ENCODE assay signal across 16 cellular contexts in genomic region chr7:156219307-156220077, GRCh38.
"Had no signal": no experiment of that assay in that cellular context is flagged by ENCODE, and none has a peak within 500 bp of the region (broad histone marks: within the 10 kb centered on the region; RNA-seq: fewer than 3 reads in every experiment).

No MANE protein-coding gene starts in this region.

- H3K4me1 ChIP-seq: adrenal gland, breast epithelium, esophagus squamous epithelium, stomach had no signal

- H3K4me3 ChIP-seq: adrenal gland, breast epithelium, esophagus squamous epithelium, lung, stomach had no signal

- H3K36me3 ChIP-seq: adrenal gland, breast epithelium, esophagus squamous epithelium, stomach had no signal

- ATAC-seq: activated CD8-positive, alpha-beta T cell treated with anti-CD3 and anti-CD28 coated beads for 36 hours; activated naive CD4-positive, alpha-beta T cell treated with anti-CD3 and anti-CD28 coated beads, Interleukin-2, amount 50 U/mL, for 72 hours; activated T-cell treated with anti-CD3 and anti-CD28 coated beads, Interleukin-2, amount 50 U/mL, for 72 hours; natural killer cell treated with Interleukin-12 subunit alpha and Interleukin-12 subunit beta and Interleukin-15 and Interleukin-18, amount 100 ng/mL, for 72 hours had no signal

- H3K9me3 ChIP-seq: adrenal gland had no signal

- H3K27me3 ChIP-seq: adrenal gland, stomach had no signal

- H3K27ac ChIP-seq: adrenal gland, breast epithelium, esophagus squamous epithelium, stomach had no signal

- DNase-seq: activated CD4-positive, alpha-beta T cell treated with anti-CD3 and anti-CD28 coated beads, Interleukin-2, amount 10 ng/mL, durations not matched to agents 24 days and 14 days; activated CD8-positive, alpha-beta T cell treated with anti-CD3 and anti-CD28 coated beads for 36 hours; activated gamma-delta T cell treated with Interleukin-2 at 50 U/mL for 16 hours; activated T-cell treated with anti-CD3 and anti-CD28 coated beads, Interleukin-2, amount 50 U/mL, for 72 hours; cerebellar nuclear complex; effector CD8-positive, alpha-beta T cell; esophagus squamous epithelium; immature natural killer cell; nucleus accumbens; stomach; trophoblast cell had no signal
